12 cellular contexts compared by ENCODE assay signal in genomic region chr2:74142340-74142739, GRCh38. TPM values are rescaled to one million over a fixed set of nuclear protein-coding genes. Genes with fewer than 3 reads are reported as not detected.
DNase-seq lines count a peak whose midpoint lies in the region; ATAC-seq and TF ChIP-seq lines count a peak whose summit lies in the region.
"Had no signal": no experiment of that assay in that cellular context is flagged by ENCODE, and none has a peak within 500 bp of the region (broad histone marks: within the 10 kb centered on the region; RNA-seq: fewer than 3 reads in every experiment).

No MANE protein-coding gene starts in this region.

- ATAC-seq in upper lobe of right lung (no peak), HG02970 (IDR thresholded peaks at IDR 0.05; ENCODE audit: low FRiP score, unreplicated experiment) (no peak)

- peaks cover 13% of the 10 kb centered on the region for H3K4me1 ChIP-seq in upper lobe of right lung

- H3K4me3 ChIP-seq in upper lobe of right lung, result no peak overlapping the region
- H3K4me3 ChIP-seq: HAP-1, uterus had no signal

- intact Hi-C loops in upper lobe of right lung (cut with DNase I) (no loop called here), posterior cingulate gyrus (cut with DNase I) (no loop called here)

- no peaks in the 10 kb centered on the region for H3K9me3 ChIP-seq in upper lobe of right lung
- H3K9me3 ChIP-seq: HAP-1, uterus had no signal

- DNase-seq in activated CD8-positive, alpha-beta memory T cell treated with anti-CD3 and anti-CD28 coated beads, Interleukin-2, amount 50 U/mL, for 48 hours, result peak; percentile 25
- DNase-seq in activated CD8-positive, alpha-beta memory T cell treated with anti-CD3 and anti-CD28 coated beads for 24 hours, result no peak
- peak; percentile 42 for DNase-seq in NAMALWA (ENCODE audit: low spot score)
- DNase-seq in cerebellar cortex (ENCODE audit: low spot score), result peak; percentile 51
- no peak for DNase-seq in upper lobe of right lung
- no peak for DNase-seq in stimulated activated CD4-positive, alpha-beta T cell treated with anti-CD3 and anti-CD28 coated beads, Interleukin-1b, Interleukin-23, amount 100 ng/mL, for 48 hours
- DNase-seq in posterior cingulate gyrus, result no peak
- DNase-seq: kidney glomerular epithelial cell, NCI-H226, uterus had no signal

- TF ChIP-seq CTCF in upper lobe of right lung (IDR thresholded peaks at IDR 0.05), result peak; percentile 9

- no peak overlapping the region for H3K27ac ChIP-seq in upper lobe of right lung
- H3K27ac ChIP-seq: uterus had no signal

- H3K36me3 ChIP-seq in upper lobe of right lung, result no peaks in the 10 kb centered on the region
- H3K36me3 ChIP-seq: uterus had no signal

- H3K27me3 ChIP-seq in upper lobe of right lung, result no peaks in the 10 kb centered on the region
- H3K27me3 ChIP-seq: uterus had no signal

RNA-seq across cellular contexts. Expression of gene BOLA3, which starts 5.4 kb away (rescaled TPM):
- 19.5 TPM for total RNA-seq in upper lobe of right lung

RNA-seq across cellular contexts. Expression of gene MOB1A, which starts 36.3 kb away (rescaled TPM):
- total RNA-seq in upper lobe of right lung, result 120 TPM

RNA-seq across cellular contexts. Expression of gene MTHFD2, which starts 56.1 kb away (rescaled TPM):
- 62.2 TPM for total RNA-seq in upper lobe of right lung

Comparison
In these comparisons a context has a peak if more than half of its experiments do, and no peak if none do; other contexts are left out.
1. DNase-seq: peak in activated CD8-positive, alpha-beta memory T cell treated with anti-CD3 and anti-CD28 coated beads, Interleukin-2, amount 50 U/mL, for 48 hours (single experiment), NAMALWA (single experiment) and cerebellar cortex (single experiment); none in activated CD8-positive, alpha-beta memory T cell treated with anti-CD3 and anti-CD28 coated beads for 24 hours (single experiment), upper lobe of right lung (single experiment), stimulated activated CD4-positive, alpha-beta T cell treated with anti-CD3 and anti-CD28 coated beads, Interleukin-1b, Interleukin-23, amount 100 ng/mL, for 48 hours (single experiment) and posterior cingulate gyrus (0 of 10).